Comparison of ENCODE assay signal across 18 cellular contexts in genomic region chr5:110045153-110045552, GRCh38.
DNase-seq lines count a peak whose midpoint lies in the region; ATAC-seq and TF ChIP-seq lines count a peak whose summit lies in the region.
"Had no signal": no experiment of that assay in that cellular context is flagged by ENCODE, and none has a peak within 500 bp of the region (broad histone marks: within the 10 kb centered on the region; RNA-seq: fewer than 3 reads in every experiment).

No MANE protein-coding gene starts in this region.

- H3K4me1 Mint-ChIP-seq in activated CD4-positive, alpha-beta T cell treated with anti-CD3 and anti-CD28 coated beads, Interleukin-2, amount 10 ng/mL, durations not matched to agents 24 days and 14 days = peaks cover 5% of the 10 kb centered on the region
- H3K4me1 Mint-ChIP-seq: activated CD8-positive, alpha-beta memory T cell treated with anti-CD3 and anti-CD28 coated beads, Interleukin-2, amount 10 ng/mL, durations not matched to agents 7 days and 5 days; memory B cell had no signal

- H3K9me3 ChIP-seq in right lobe of liver = no peaks in the 10 kb centered on the region

- DNase-seq in OCI-M1 (lab: John Stamatoyannopoulos, UW) (peak; percentile 5), dedifferentiated amniotic fluid mesenchymal stem cell (ENCODE audit: extremely low spot score) (peak; percentile 26), right lobe of liver (no peak), pons (ENCODE audit: low spot score) (no peak), caudate nucleus (lab: John Stamatoyannopoulos, UW) (no peak)
- no peak for DNase-seq in activated CD4-positive, alpha-beta T cell treated with anti-CD3 and anti-CD28 coated beads, Interleukin-2, amount 10 ng/mL, durations not matched to agents 24 days and 14 days
- DNase-seq in activated naive CD4-positive, alpha-beta T cell treated with anti-CD3 and anti-CD28 coated beads, Interleukin-2, amount 50 U/mL, for 72 hours (ENCODE audit: low spot score in 2 of 2) = no peak
- DNase-seq: activated CD8-positive, alpha-beta memory T cell treated with anti-CD3 and anti-CD28 coated beads, Interleukin-2, amount 10 ng/mL, durations not matched to agents 7 days and 5 days; activated naive CD4-positive, alpha-beta T cell treated with anti-CD3 and anti-CD28 coated beads, Interleukin-2, amount 10 ng/mL, durations not matched to agents 7 days and 5 days; GDM1; NCI-H1930; NCI-H82 had no signal

- H3K27ac ChIP-seq in right lobe of liver (no peak overlapping the region), caudate nucleus (ENCODE audit: low read depth, low read length) (no peak overlapping the region)
- H3K27ac ChIP-seq: KMS-11 had no signal

- no peaks in the 10 kb centered on the region for H3K4me1 ChIP-seq in right lobe of liver

- no peaks in the 10 kb centered on the region for H3K27me3 Mint-ChIP-seq in activated CD4-positive, alpha-beta T cell treated with anti-CD3 and anti-CD28 coated beads, Interleukin-2, amount 10 ng/mL, durations not matched to agents 24 days and 14 days
- H3K27me3 Mint-ChIP-seq: activated naive CD4-positive, alpha-beta T cell treated with anti-CD3 and anti-CD28 coated beads, Interleukin-2, amount 10 ng/mL, durations not matched to agents 7 days and 5 days; stimulated activated naive CD8-positive, alpha-beta T cell treated with anti-CD3 and anti-CD28 coated beads, Interleukin-15, Interleukin-2, amounts not matched to agents 100 ng/mL and 50 ng/mL, for 24 hours had no signal

- H3K36me3 Mint-ChIP-seq in activated CD4-positive, alpha-beta T cell treated with anti-CD3 and anti-CD28 coated beads, Interleukin-2, amount 10 ng/mL, durations not matched to agents 24 days and 14 days (ENCODE audit: low read depth) = peaks cover 4% of the 10 kb centered on the region
- H3K36me3 Mint-ChIP-seq in activated naive CD4-positive, alpha-beta T cell treated with anti-CD3 and anti-CD28 coated beads, Interleukin-2, amount 50 U/mL, for 72 hours = peaks cover 23 to 49% of the 10 kb centered on the region in 2 donors
- H3K36me3 Mint-ChIP-seq: memory B cell had no signal

- no peak overlapping the region for H3K4me3 ChIP-seq in right lobe of liver

- no peak overlapping the region for H3K27ac Mint-ChIP-seq in activated CD4-positive, alpha-beta T cell treated with anti-CD3 and anti-CD28 coated beads, Interleukin-2, amount 10 ng/mL, durations not matched to agents 24 days and 14 days
- no peak overlapping the region for H3K27ac Mint-ChIP-seq in activated naive CD4-positive, alpha-beta T cell treated with anti-CD3 and anti-CD28 coated beads, Interleukin-2, amount 50 U/mL, for 72 hours
- H3K27ac Mint-ChIP-seq: activated CD8-positive, alpha-beta memory T cell treated with anti-CD3 and anti-CD28 coated beads, Interleukin-2, amount 10 ng/mL, durations not matched to agents 7 days and 5 days; activated naive CD4-positive, alpha-beta T cell treated with anti-CD3 and anti-CD28 coated beads, Interleukin-2, amount 10 ng/mL, durations not matched to agents 7 days and 5 days; memory B cell; stimulated activated naive CD8-positive, alpha-beta T cell treated with anti-CD3 and anti-CD28 coated beads, Interleukin-15, Interleukin-2, amounts not matched to agents 100 ng/mL and 50 ng/mL, for 24 hours had no signal

- no peak for TF ChIP-seq POLR2A in right lobe of liver (IDR thresholded peaks at IDR 0.05)

- no peaks in the 10 kb centered on the region for H3K36me3 ChIP-seq in right lobe of liver

- WGBS in right lobe of liver (ENCODE audit: insufficient coverage, low coverage, low lambda C conversion rate, missing lambda C conversion rate) = 14% methylated on average over 1 of the region's 1 CpG

- ATAC-seq in right lobe of liver = peak; percentile 79 to 84 (median 82)
- ATAC-seq in activated naive CD4-positive, alpha-beta T cell treated with anti-CD3 and anti-CD28 coated beads, Interleukin-2, amount 50 U/mL, for 72 hours = no peak
- ATAC-seq: activated CD8-positive, alpha-beta memory T cell treated with anti-CD3 and anti-CD28 coated beads, Interleukin-2, amount 10 ng/mL, durations not matched to agents 7 days and 5 days; esophagus mucosa; Right ventricle myocardium inferior had no signal

- no peaks in the 10 kb centered on the region for H3K27me3 ChIP-seq in right lobe of liver

- H3K9me3 Mint-ChIP-seq in activated CD4-positive, alpha-beta T cell treated with anti-CD3 and anti-CD28 coated beads, Interleukin-2, amount 10 ng/mL, durations not matched to agents 24 days and 14 days = peaks cover 30% of the 10 kb centered on the region
- peaks cover 24 to 45% of the 10 kb centered on the region in 2 donors for H3K9me3 Mint-ChIP-seq in activated naive CD4-positive, alpha-beta T cell treated with anti-CD3 and anti-CD28 coated beads, Interleukin-2, amount 50 U/mL, for 72 hours

- intact Hi-C loops in right lobe of liver (cut with DNase I) = no loop called here
- intact Hi-C loops in activated CD4-positive, alpha-beta T cell treated with anti-CD3 and anti-CD28 coated beads, Interleukin-2, amount 10 ng/mL, durations not matched to agents 24 days and 14 days (cut with micrococcal nuclease) = no loop called here

- no peak overlapping the region for H3K4me3 Mint-ChIP-seq in activated CD4-positive, alpha-beta T cell treated with anti-CD3 and anti-CD28 coated beads, Interleukin-2, amount 10 ng/mL, durations not matched to agents 24 days and 14 days
- H3K4me3 Mint-ChIP-seq: activated CD8-positive, alpha-beta memory T cell treated with anti-CD3 and anti-CD28 coated beads, Interleukin-2, amount 10 ng/mL, durations not matched to agents 7 days and 5 days; activated naive CD4-positive, alpha-beta T cell treated with anti-CD3 and anti-CD28 coated beads, Interleukin-2, amount 10 ng/mL, durations not matched to agents 7 days and 5 days; memory B cell; stimulated activated naive CD8-positive, alpha-beta T cell treated with anti-CD3 and anti-CD28 coated beads, Interleukin-15, Interleukin-2, amounts not matched to agents 100 ng/mL and 50 ng/mL, for 24 hours had no signal

- TF ChIP-seq CTCF in GM12873 (IDR thresholded peaks at IDR 0.05; ENCODE audit: insufficient read depth, low read depth, low read length, missing control alignments) (peak; percentile 3), right lobe of liver (IDR thresholded peaks at IDR 0.05) (peak; percentile 40 to 61 (median 51))

Comparison
In these comparisons a context has a peak if more than half of its experiments do, and no peak if none do; other contexts are left out.
1. DNase-seq: peak in OCI-M1 (single experiment) and dedifferentiated amniotic fluid mesenchymal stem cell (single experiment); none in right lobe of liver (0 of 3), activated CD4-positive, alpha-beta T cell treated with anti-CD3 and anti-CD28 coated beads, Interleukin-2, amount 10 ng/mL, durations not matched to agents 24 days and 14 days (single experiment), pons (single experiment), activated naive CD4-positive, alpha-beta T cell treated with anti-CD3 and anti-CD28 coated beads, Interleukin-2, amount 50 U/mL, for 72 hours (0 of 2) and caudate nucleus (0 of 61).
2. ATAC-seq: peak in right lobe of liver (4 of 4); none in activated naive CD4-positive, alpha-beta T cell treated with anti-CD3 and anti-CD28 coated beads, Interleukin-2, amount 50 U/mL, for 72 hours (0 of 2).